In genomic region chr3:126476166-126476975, GRCh38 we compare ENCODE assay signal across 8 cellular contexts. TPM values are rescaled to one million over a fixed set of nuclear protein-coding genes. Genes with fewer than 3 reads are reported as not detected.
DNase-seq lines count a peak whose midpoint lies in the region; ATAC-seq and TF ChIP-seq lines count a peak whose summit lies in the region.

No MANE protein-coding gene starts in this region.

- in situ Hi-C loops in Caki2 (cut with HindIII; ENCODE audit: low pct_unique_long_range_greater_than_20kb, low sequenced_read_pairs) = no loop called here

- DNase-seq in Caki2 (ENCODE audit: low read depth) (peak; percentile 54), HS-5 (ENCODE audit: low read depth) (peak; percentile 14), RWPE2 (ENCODE audit: low spot score) (peak; percentile 74), left kidney (ENCODE audit: low read depth, low spot score) (peak; percentile 80), OCI-M2 (lab: John Stamatoyannopoulos, UW; ENCODE audit: unreplicated experiment) (no peak)
- peak in 1 of 2 donors; percentile 44 for DNase-seq in central memory CD8-positive, alpha-beta T cell (ENCODE audit: low spot score in 2 of 2)

- peaks cover 38% of the 10 kb centered on the region for H3K4me1 Mint-ChIP-seq in central memory CD8-positive, alpha-beta T cell
- H3K4me1 Mint-ChIP-seq in stimulated activated naive CD8-positive, alpha-beta T cell treated with anti-CD3 and anti-CD28 coated beads, Interleukin-15, Interleukin-2, amounts not matched to agents 100 ng/mL and 50 ng/mL, for 24 hours (ENCODE audit: low read depth) = peaks cover 40% of the 10 kb centered on the region

- H3K9me3 Mint-ChIP-seq in central memory CD8-positive, alpha-beta T cell = no peaks in the 10 kb centered on the region
- no peaks in the 10 kb centered on the region for H3K9me3 Mint-ChIP-seq in stimulated activated naive CD8-positive, alpha-beta T cell treated with anti-CD3 and anti-CD28 coated beads, Interleukin-15, Interleukin-2, amounts not matched to agents 100 ng/mL and 50 ng/mL, for 24 hours

- H3K9me3 ChIP-seq in RWPE2 (ENCODE audit: severe bottlenecking) = no peaks in the 10 kb centered on the region

- TF ChIP-seq CTCF in RWPE2 (IDR thresholded peaks at IDR 0.05; ENCODE audit: poor library complexity, severe bottlenecking) = no peak

- peak overlapping the region; percentile 64 for H3K27ac ChIP-seq in RWPE2 (ENCODE audit: poor library complexity, severe bottlenecking)

- peak overlapping the region; percentile 79 for H3K4me3 Mint-ChIP-seq in central memory CD8-positive, alpha-beta T cell
- peak overlapping the region; percentile 80 for H3K4me3 Mint-ChIP-seq in stimulated activated naive CD8-positive, alpha-beta T cell treated with anti-CD3 and anti-CD28 coated beads, Interleukin-15, Interleukin-2, amounts not matched to agents 100 ng/mL and 50 ng/mL, for 24 hours

- H3K27ac Mint-ChIP-seq in central memory CD8-positive, alpha-beta T cell (ENCODE audit: low read depth) = peak overlapping the region; percentile 77
- peak overlapping the region; percentile 86 for H3K27ac Mint-ChIP-seq in stimulated activated naive CD8-positive, alpha-beta T cell treated with anti-CD3 and anti-CD28 coated beads, Interleukin-15, Interleukin-2, amounts not matched to agents 100 ng/mL and 50 ng/mL, for 24 hours

- peak; percentile 13 for ATAC-seq in GM21381 (IDR thresholded peaks at IDR 0.05; ENCODE audit: unreplicated experiment)
- ATAC-seq in RWPE2 (ENCODE audit: low read depth) = peak; percentile 9
- peak; percentile 27 for ATAC-seq in central memory CD8-positive, alpha-beta T cell (replicated peaks; ENCODE audit: extremely low read depth, poor library complexity, severe bottlenecking)

- H3K4me1 ChIP-seq in RWPE2 (ENCODE audit: insufficient read depth, poor library complexity, severe bottlenecking) = peaks cover 17% of the 10 kb centered on the region

- H3K27me3 ChIP-seq in RWPE2 (ENCODE audit: insufficient read depth, poor library complexity, severe bottlenecking) = no peaks in the 10 kb centered on the region

- peaks cover 14% of the 10 kb centered on the region for H3K36me3 Mint-ChIP-seq in central memory CD8-positive, alpha-beta T cell (ENCODE audit: insufficient read depth)
- peaks cover 20% of the 10 kb centered on the region for H3K36me3 Mint-ChIP-seq in stimulated activated naive CD8-positive, alpha-beta T cell treated with anti-CD3 and anti-CD28 coated beads, Interleukin-15, Interleukin-2, amounts not matched to agents 100 ng/mL and 50 ng/mL, for 24 hours (ENCODE audit: low read depth)

- H3K27me3 Mint-ChIP-seq in central memory CD8-positive, alpha-beta T cell = no peaks in the 10 kb centered on the region
- H3K27me3 Mint-ChIP-seq in stimulated activated naive CD8-positive, alpha-beta T cell treated with anti-CD3 and anti-CD28 coated beads, Interleukin-15, Interleukin-2, amounts not matched to agents 100 ng/mL and 50 ng/mL, for 24 hours = no peaks in the 10 kb centered on the region

- peak overlapping the region; percentile 43 for H3K4me3 ChIP-seq in RWPE2 (ENCODE audit: severe bottlenecking)

- H3K36me3 ChIP-seq in RWPE2 (ENCODE audit: low read depth) = peaks cover 16% of the 10 kb centered on the region

RNA-seq across cellular contexts. Expression of gene ZXDC, which starts 0.7 kb away (rescaled TPM):
- total RNA-seq in Caki2 (2014; rRNA removed; shearing (Covaris generic); ENCODE audit: low replicate concordance) = 8.6 and 9.6 TPM in 2 replicates

RNA-seq across cellular contexts. Expression of gene UROC1, which starts 41.2 kb away (rescaled TPM):
- not detected in 2 replicates for total RNA-seq in Caki2 (2014; rRNA removed; shearing (Covaris generic); ENCODE audit: low replicate concordance)

RNA-seq across cellular contexts. Expression of gene CHST13, which starts 47.6 kb away (rescaled TPM):
- total RNA-seq in Caki2 (2014; rRNA removed; shearing (Covaris generic); ENCODE audit: low replicate concordance) = 1.6 TPM in 1 of 2 replicates, not detected in the other
